ENCODE assay signal across 8 cellular contexts in the genomic region with DNA sequence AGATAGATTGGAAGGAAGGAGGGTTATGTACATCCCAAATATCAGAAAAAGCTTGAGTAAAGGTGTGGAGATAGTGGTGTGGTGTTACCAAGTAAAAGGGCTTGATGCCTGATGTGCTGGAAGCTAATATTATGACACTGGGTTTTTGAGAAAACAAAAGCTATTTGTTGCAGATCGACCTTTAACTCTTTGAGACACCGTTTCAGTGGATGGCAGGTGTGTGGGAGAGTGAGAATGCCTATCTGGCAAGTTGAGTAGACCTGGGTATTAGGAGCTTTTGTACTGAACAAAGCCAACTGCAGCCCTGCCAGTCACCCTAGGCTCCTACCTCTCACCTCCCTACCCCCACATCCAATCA. TPM values are rescaled to one million over a fixed set of nuclear protein-coding genes. Genes with fewer than 3 reads are reported as not detected.
DNase-seq lines count a peak whose midpoint lies in the region; TF ChIP-seq lines count a peak whose summit lies in the region.
"Had no signal": no experiment of that assay in that cellular context is flagged by ENCODE, and none has a peak within 500 bp of the region (broad histone marks: within the 10 kb centered on the region; RNA-seq: fewer than 3 reads in every experiment).

No MANE protein-coding gene starts in this region.

- H3K27ac Mint-ChIP-seq in T-helper 2 cell treated with Interferon-gamma antibody and Interleukin-4, amounts not matched to agents 5 μg/mL and 100 μg/mL, for 36 hours, result peak overlapping the region; percentile 2
- no peak overlapping the region for H3K27ac Mint-ChIP-seq in activated T-helper 1 cell treated with anti-CD3 and anti-CD28 coated beads, Interleukin-12 subunit alpha, Interleukin-12 subunit beta, Interleukin-2, Interleukin-4 antibody, amounts not matched to agents 30 ng/mL and 10 ng/mL and 1 ng/mL, durations not matched to agents 14 hours and 24 hours and 36 hours
- no peak overlapping the region for H3K27ac Mint-ChIP-seq in neural crest cell (ENCODE audit: unreplicated experiment)
- no peak overlapping the region for H3K27ac Mint-ChIP-seq in activated CD4-positive, alpha-beta memory T cell treated with anti-CD3 and anti-CD28 coated beads, Interleukin-2, amount 10 ng/mL, durations not matched to agents 7 days and 5 days

- no peak for DNase-seq in T-helper 2 cell treated with Interferon-gamma antibody and Interleukin-4, amounts not matched to agents 5 μg/mL and 100 μg/mL, for 36 hours (ENCODE audit: low spot score)
- DNase-seq in T-helper 2 cell (no peak), neural crest cell (ENCODE audit: low read depth, low spot score) (no peak), NCI-H187 treated with DMSO at 0.1 percent for 48 hours (lab: John Stamatoyannopoulos, UW) (no peak)
- no peak for DNase-seq in activated T-helper 1 cell treated with anti-CD3 and anti-CD28 coated beads, Interleukin-12 subunit alpha, Interleukin-12 subunit beta, Interleukin-2, Interleukin-4 antibody, amounts not matched to agents 30 ng/mL and 10 ng/mL and 1 ng/mL, durations not matched to agents 14 hours and 24 hours and 36 hours (ENCODE audit: low spot score)
- no peak for DNase-seq in activated CD4-positive, alpha-beta memory T cell treated with anti-CD3 and anti-CD28 coated beads, Interleukin-2, amount 10 ng/mL, durations not matched to agents 7 days and 5 days
- DNase-seq: mammary epithelial cell, NCI-H226 had no signal

- H3K36me3 Mint-ChIP-seq in T-helper 2 cell treated with Interferon-gamma antibody and Interleukin-4, amounts not matched to agents 5 μg/mL and 100 μg/mL, for 36 hours (ENCODE audit: low read depth), result peaks cover 6% of the 10 kb centered on the region
- H3K36me3 Mint-ChIP-seq in activated T-helper 1 cell treated with anti-CD3 and anti-CD28 coated beads, Interleukin-12 subunit alpha, Interleukin-12 subunit beta, Interleukin-2, Interleukin-4 antibody, amounts not matched to agents 30 ng/mL and 10 ng/mL and 1 ng/mL, durations not matched to agents 14 hours and 24 hours and 36 hours (ENCODE audit: low read depth), result peaks cover 2% of the 10 kb centered on the region
- H3K36me3 Mint-ChIP-seq in neural crest cell (ENCODE audit: low read depth), result no peaks in the 10 kb centered on the region
- H3K36me3 Mint-ChIP-seq in activated CD4-positive, alpha-beta memory T cell treated with anti-CD3 and anti-CD28 coated beads, Interleukin-2, amount 10 ng/mL, durations not matched to agents 7 days and 5 days (ENCODE audit: low read depth), result no peaks in the 10 kb centered on the region

- POLR2A ChIA-PET in activated CD4-positive, alpha-beta memory T cell treated with anti-CD3 and anti-CD28 coated beads, Interleukin-2, amount 10 ng/mL, durations not matched to agents 7 days and 5 days (lab: Charles Lee), result interaction anchor here (0.7 to 5.0 kb wide), 11 partner anchors 9 to 780 kb away, joined by 3 to 64 read pairs (median 5); partner anchors contain the start of genes AKR1A1, GPBP1L1, MUTYH and NASP

- intact Hi-C loops in activated T-helper 1 cell treated with anti-CD3 and anti-CD28 coated beads, Interleukin-12 subunit alpha, Interleukin-12 subunit beta, Interleukin-2, Interleukin-4 antibody, amounts not matched to agents 30 ng/mL and 10 ng/mL and 1 ng/mL, durations not matched to agents 14 hours and 24 hours and 36 hours (cut with micrococcal nuclease), result loop anchor here (2.0 kb wide), 1 partner anchor 49 kb away; the partner anchor contains the start of gene AKR1A1

- peaks cover 18% of the 10 kb centered on the region for H3K4me1 Mint-ChIP-seq in T-helper 2 cell treated with Interferon-gamma antibody and Interleukin-4, amounts not matched to agents 5 μg/mL and 100 μg/mL, for 36 hours (ENCODE audit: low read depth)
- peaks cover 37% of the 10 kb centered on the region for H3K4me1 Mint-ChIP-seq in activated T-helper 1 cell treated with anti-CD3 and anti-CD28 coated beads, Interleukin-12 subunit alpha, Interleukin-12 subunit beta, Interleukin-2, Interleukin-4 antibody, amounts not matched to agents 30 ng/mL and 10 ng/mL and 1 ng/mL, durations not matched to agents 14 hours and 24 hours and 36 hours (ENCODE audit: low read depth)
- H3K4me1 Mint-ChIP-seq in neural crest cell, result peaks cover 29% of the 10 kb centered on the region
- H3K4me1 Mint-ChIP-seq in activated CD4-positive, alpha-beta memory T cell treated with anti-CD3 and anti-CD28 coated beads, Interleukin-2, amount 10 ng/mL, durations not matched to agents 7 days and 5 days, result peaks cover 36% of the 10 kb centered on the region

- CTCF ChIA-PET in activated CD4-positive, alpha-beta memory T cell treated with anti-CD3 and anti-CD28 coated beads, Interleukin-2, amount 10 ng/mL, durations not matched to agents 7 days and 5 days (lab: Charles Lee), result interaction anchor here (0.5 to 4.4 kb wide), 8 partner anchors 8 to 707 kb away, joined by 3 to 26 read pairs (median 6); partner anchors contain the start of gene TESK2

- H3K27me3 Mint-ChIP-seq in T-helper 2 cell treated with Interferon-gamma antibody and Interleukin-4, amounts not matched to agents 5 μg/mL and 100 μg/mL, for 36 hours (ENCODE audit: low read depth), result no peaks in the 10 kb centered on the region
- no peaks in the 10 kb centered on the region for H3K27me3 Mint-ChIP-seq in activated T-helper 1 cell treated with anti-CD3 and anti-CD28 coated beads, Interleukin-12 subunit alpha, Interleukin-12 subunit beta, Interleukin-2, Interleukin-4 antibody, amounts not matched to agents 30 ng/mL and 10 ng/mL and 1 ng/mL, durations not matched to agents 14 hours and 24 hours and 36 hours (ENCODE audit: insufficient read depth)
- no peaks in the 10 kb centered on the region for H3K27me3 Mint-ChIP-seq in neural crest cell (ENCODE audit: low read depth)
- no peaks in the 10 kb centered on the region for H3K27me3 Mint-ChIP-seq in activated CD4-positive, alpha-beta memory T cell treated with anti-CD3 and anti-CD28 coated beads, Interleukin-2, amount 10 ng/mL, durations not matched to agents 7 days and 5 days

- peak overlapping the region; percentile 99 for H3K4me3 Mint-ChIP-seq in T-helper 2 cell treated with Interferon-gamma antibody and Interleukin-4, amounts not matched to agents 5 μg/mL and 100 μg/mL, for 36 hours
- peak overlapping the region; percentile 93 for H3K4me3 Mint-ChIP-seq in activated T-helper 1 cell treated with anti-CD3 and anti-CD28 coated beads, Interleukin-12 subunit alpha, Interleukin-12 subunit beta, Interleukin-2, Interleukin-4 antibody, amounts not matched to agents 30 ng/mL and 10 ng/mL and 1 ng/mL, durations not matched to agents 14 hours and 24 hours and 36 hours
- peak overlapping the region; percentile 45 for H3K4me3 Mint-ChIP-seq in neural crest cell
- H3K4me3 Mint-ChIP-seq in activated CD4-positive, alpha-beta memory T cell treated with anti-CD3 and anti-CD28 coated beads, Interleukin-2, amount 10 ng/mL, durations not matched to agents 7 days and 5 days, result no peak overlapping the region

- no peak for TF ChIP-seq CTCF in neural crest cell (conservative IDR thresholded peaks at IDR 0.05)

- H3K9me3 Mint-ChIP-seq in T-helper 2 cell treated with Interferon-gamma antibody and Interleukin-4, amounts not matched to agents 5 μg/mL and 100 μg/mL, for 36 hours, result no peaks in the 10 kb centered on the region
- no peaks in the 10 kb centered on the region for H3K9me3 Mint-ChIP-seq in activated T-helper 1 cell treated with anti-CD3 and anti-CD28 coated beads, Interleukin-12 subunit alpha, Interleukin-12 subunit beta, Interleukin-2, Interleukin-4 antibody, amounts not matched to agents 30 ng/mL and 10 ng/mL and 1 ng/mL, durations not matched to agents 14 hours and 24 hours and 36 hours
- H3K9me3 Mint-ChIP-seq in neural crest cell, result no peaks in the 10 kb centered on the region
- H3K9me3 Mint-ChIP-seq in activated CD4-positive, alpha-beta memory T cell treated with anti-CD3 and anti-CD28 coated beads, Interleukin-2, amount 10 ng/mL, durations not matched to agents 7 days and 5 days, result no peaks in the 10 kb centered on the region

RNA-seq across cellular contexts. Expression of gene MMACHC, which starts 1.4 kb away (rescaled TPM):
- total RNA-seq in activated T-helper 1 cell treated with anti-CD3 and anti-CD28 coated beads, Interleukin-12 subunit alpha, Interleukin-12 subunit beta, Interleukin-2, Interleukin-4 antibody, amounts not matched to agents 30 ng/mL and 10 ng/mL and 1 ng/mL, durations not matched to agents 14 hours and 24 hours and 36 hours, result 10.4 and 10.6 TPM in 2 replicates
- total RNA-seq in neural crest cell, result 9.7 and 12.5 TPM in 2 replicates
- 1 to 10 TPM; 4.0 to 4.4 TPM for total RNA-seq in activated CD4-positive, alpha-beta memory T cell treated with anti-CD3 and anti-CD28 coated beads, Interleukin-2, amount 10 ng/mL, durations not matched to agents 7 days and 5 days

RNA-seq across cellular contexts. Expression of gene CCDC163, which starts 1.6 kb away (rescaled TPM):
- 3.5 and 4.5 TPM in 2 replicates for total RNA-seq in activated T-helper 1 cell treated with anti-CD3 and anti-CD28 coated beads, Interleukin-12 subunit alpha, Interleukin-12 subunit beta, Interleukin-2, Interleukin-4 antibody, amounts not matched to agents 30 ng/mL and 10 ng/mL and 1 ng/mL, durations not matched to agents 14 hours and 24 hours and 36 hours
- 2.6 and 2.9 TPM in 2 replicates for total RNA-seq in neural crest cell
- total RNA-seq in activated CD4-positive, alpha-beta memory T cell treated with anti-CD3 and anti-CD28 coated beads, Interleukin-2, amount 10 ng/mL, durations not matched to agents 7 days and 5 days, result 1 to 10 TPM; 6.7 to 6.8 TPM

RNA-seq across cellular contexts. Expression of gene TESK2, which starts 10.5 kb away (rescaled TPM):
- 1.4 and 1.6 TPM in 2 replicates for total RNA-seq in activated T-helper 1 cell treated with anti-CD3 and anti-CD28 coated beads, Interleukin-12 subunit alpha, Interleukin-12 subunit beta, Interleukin-2, Interleukin-4 antibody, amounts not matched to agents 30 ng/mL and 10 ng/mL and 1 ng/mL, durations not matched to agents 14 hours and 24 hours and 36 hours
- 1.8 and 1.9 TPM in 2 replicates for total RNA-seq in neural crest cell
- total RNA-seq in activated CD4-positive, alpha-beta memory T cell treated with anti-CD3 and anti-CD28 coated beads, Interleukin-2, amount 10 ng/mL, durations not matched to agents 7 days and 5 days, result 1 to 10 TPM; 3.7 to 4.3 TPM

RNA-seq across cellular contexts. Expression of gene PRDX1, which starts 20.2 kb away (rescaled TPM):
- 635 and 655 TPM in 2 replicates for total RNA-seq in activated T-helper 1 cell treated with anti-CD3 and anti-CD28 coated beads, Interleukin-12 subunit alpha, Interleukin-12 subunit beta, Interleukin-2, Interleukin-4 antibody, amounts not matched to agents 30 ng/mL and 10 ng/mL and 1 ng/mL, durations not matched to agents 14 hours and 24 hours and 36 hours
- total RNA-seq in neural crest cell, result 317 and 334 TPM in 2 replicates
- 100 to 1,000 TPM; 296 to 309 TPM for total RNA-seq in activated CD4-positive, alpha-beta memory T cell treated with anti-CD3 and anti-CD28 coated beads, Interleukin-2, amount 10 ng/mL, durations not matched to agents 7 days and 5 days

RNA-seq across cellular contexts. Expression of gene AKR1A1, which starts 49.1 kb away (rescaled TPM):
- total RNA-seq in activated T-helper 1 cell treated with anti-CD3 and anti-CD28 coated beads, Interleukin-12 subunit alpha, Interleukin-12 subunit beta, Interleukin-2, Interleukin-4 antibody, amounts not matched to agents 30 ng/mL and 10 ng/mL and 1 ng/mL, durations not matched to agents 14 hours and 24 hours and 36 hours, result 192 and 194 TPM in 2 replicates
- total RNA-seq in neural crest cell, result 185 and 192 TPM in 2 replicates
- 100 to 1,000 TPM; 144 TPM for total RNA-seq in activated CD4-positive, alpha-beta memory T cell treated with anti-CD3 and anti-CD28 coated beads, Interleukin-2, amount 10 ng/mL, durations not matched to agents 7 days and 5 days
